Comparison of ENCODE assay signal across 15 cellular contexts in genomic region chr20:50088022-50088421, GRCh38. TPM values are rescaled to one million over a fixed set of nuclear protein-coding genes. Genes with fewer than 3 reads are reported as not detected.
A peak's percentile ranks its signal among the peaks of the same experiment; 100 is the strongest.
DNase-seq lines count a peak whose midpoint lies in the region; ATAC-seq, FAIRE-seq and TF ChIP-seq lines count a peak whose summit lies in the region.
"Had no signal": no experiment of that assay in that cellular context is flagged by ENCODE, and none has a peak within 500 bp of the region (broad histone marks: within the 10 kb centered on the region; RNA-seq: fewer than 3 reads in every experiment).

No MANE protein-coding gene starts in this region.

- H3K79me2 ChIP-seq in HepG2 (ENCODE audit: insufficient read depth, low read length) (peaks cover 40% of the 10 kb centered on the region), parathyroid adenoma (peaks cover 34% of the 10 kb centered on the region)

- no peak overlapping the region for H2AFZ ChIP-seq in HepG2 (ENCODE audit: low read length)
- H2AFZ ChIP-seq in parathyroid adenoma, result no peak overlapping the region

- H3K27ac ChIP-seq in HepG2 (ENCODE audit: extremely low read length, insufficient read depth, low read length) (no peak overlapping the region), right lobe of liver (no peak overlapping the region), epithelial cell of prostate (peak overlapping the region; percentile 60), parathyroid adenoma (peak overlapping the region; percentile 74), stomach (peak overlapping the region in 2 of 5 donors; percentile 1 to 73)

- H3K4me3 ChIP-seq in HepG2 (replicated peaks in 1 of 3; ENCODE audit: insufficient read depth in 1 of 3, low read depth in 2 of 3, low read length in 3 of 3) (no peak overlapping the region), right lobe of liver (no peak overlapping the region), parathyroid adenoma (ENCODE audit: low read depth, low read length) (no peak overlapping the region), stomach (no peak overlapping the region)

- H3K4me1 ChIP-seq in HepG2 (ENCODE audit: insufficient read depth, low read length) (peaks cover 17% of the 10 kb centered on the region), right lobe of liver (peaks cover 0 to 3% (median 0%) of the 10 kb centered on the region in 4 donors), parathyroid adenoma (peaks cover 26% of the 10 kb centered on the region), stomach (peaks cover 15 to 63% (median 30%) of the 10 kb centered on the region in 4 donors)

- POLR2A ChIA-PET in HepG2 (lab: Yijun Ruan, JAX), result interaction anchor here (0.7 kb wide), 1 partner anchor 15 kb away, joined by 4 read pairs; no protein-coding TSS in a partner anchor

- in situ Hi-C loops in HepG2 (cut with HindIII; ENCODE audit: extremely low pct_ligation_motif_present, low pct_unique_long_range_greater_than_20kb), result no loop called here

- 94% methylated on average over 2 of the region's 2 CpGs for WGBS in HepG2 (ENCODE audit: low lambda C conversion rate)
- WGBS in right lobe of liver (ENCODE audit: insufficient coverage, low coverage, low lambda C conversion rate, missing lambda C conversion rate), result 55% methylated on average over 2 of the region's 2 CpGs
- WGBS in stomach, 5 donors, result 36 to 67% (median 46%) methylated on average over 2 of the region's 2 CpGs

- H3K9me3 ChIP-seq in HepG2 (ENCODE audit: low read length) (no peaks in the 10 kb centered on the region), right lobe of liver (no peaks in the 10 kb centered on the region), parathyroid adenoma (ENCODE audit: control insufficient read depth, low read length) (no peaks in the 10 kb centered on the region), stomach (no peaks in the 10 kb centered on the region)

- intact Hi-C loops in HepG2 (cut with micrococcal nuclease; ENCODE audit: unreplicated experiment) (no loop called here), right lobe of liver (cut with DNase I) (no loop called here), stomach (cut with DNase I; ENCODE audit: low total_unique reads) (no loop called here)

- TF ChIP-seq CTCF in HepG2 (CRISPR knock-in tag; IDR thresholded peaks at IDR 0.05) (no peak), right lobe of liver (IDR thresholded peaks at IDR 0.05) (no peak), parathyroid adenoma (IDR thresholded peaks at IDR 0.05) (no peak), stomach (IDR thresholded peaks at IDR 0.05) (no peak)

- no peak for FAIRE-seq in HepG2 (lab: Jason Lieb, UNC)
- FAIRE-seq: GM19239 had no signal

- H3K27me3 ChIP-seq in HepG2 (ENCODE audit: control insufficient read depth in 1 of 2, insufficient read depth in 2 of 2, low read length in 2 of 2), result no peaks in the 10 kb centered on the region
- H3K27me3 ChIP-seq in right lobe of liver, result no peaks in the 10 kb centered on the region
- no peaks in the 10 kb centered on the region for H3K27me3 ChIP-seq in parathyroid adenoma (ENCODE audit: control insufficient read depth, insufficient read depth, low read length)
- no peaks in the 10 kb centered on the region for H3K27me3 ChIP-seq in stomach

- TF ChIP-seq EP300 in HepG2 (IDR thresholded peaks at IDR 0.05; ENCODE audit: low read depth in 2 of 2, low read length in 2 of 2), result no peak
- no peak for TF ChIP-seq EP300 in HepG2 (CRISPR knock-in tag; IDR thresholded peaks at IDR 0.05; ENCODE audit: borderline replicate concordance)
- no peak for TF ChIP-seq EP300 in stomach (IDR thresholded peaks at IDR 0.05)

- H3K36me3 ChIP-seq in HepG2 (replicated peaks in 1 of 2; ENCODE audit: control insufficient read depth in 1 of 2, insufficient read depth in 2 of 2, low read length in 2 of 2) (peaks cover 25 to 48% of the 10 kb centered on the region in 2 experiments), right lobe of liver (peaks cover 0 to 2% (median 0%) of the 10 kb centered on the region in 4 donors), parathyroid adenoma (ENCODE audit: control insufficient read depth, insufficient read depth, low read length) (no peaks in the 10 kb centered on the region), stomach (peaks cover 0 to 53% (median 38%) of the 10 kb centered on the region in 4 donors)

- no peak for TF ChIP-seq RAD21 in HepG2 (CRISPR knock-in tag; IDR thresholded peaks at IDR 0.05)

- TF ChIP-seq POLR2A in HepG2 (IDR thresholded peaks at IDR 0.05; ENCODE audit: insufficient read depth in 1 of 2, low read depth in 2 of 2, low read length in 2 of 2), result no peak
- TF ChIP-seq POLR2A in right lobe of liver (IDR thresholded peaks at IDR 0.05), result no peak
- no peak for TF ChIP-seq POLR2A in stomach (IDR thresholded peaks at IDR 0.05)

- ATAC-seq in HepG2 (no peak), right lobe of liver (no peak)
- ATAC-seq: SK-N-SH treated with all-trans-retinoic acid at 6 μM for 48 hours had no signal

- no TSS peak for BruUV-seq in HepG2 (replicated peaks; lab: Mats Ljungman, UMichigan)

- DNase-seq in HepG2 (ENCODE audit: low spot score) (no peak), right lobe of liver (no peak), epithelial cell of prostate (ENCODE audit: low read depth, low spot score) (no peak), stomach (no peak), RPMI8226 (no peak), H4 (ENCODE audit: low spot score) (no peak)
- DNase-seq: COR-L47; EL; H7; NCI-H187 treated with DMSO at 0.1 percent for 48 hours; NK-92 treated with Interleukin-12 subunit alpha and Interleukin-12 subunit beta, amount 100 ng/mL, for 24 hours; OCI-M1 had no signal

- CTCF ChIA-PET in HepG2 (lab: Yijun Ruan, JAX; ENCODE audit: low intra/inter-chr PET ratio, low total read pairs), result no interaction called here

- H3K4me2 ChIP-seq in HepG2 (ENCODE audit: low read depth, low read length), result no peak overlapping the region
- H3K4me2 ChIP-seq in parathyroid adenoma (ENCODE audit: low read length), result no peak overlapping the region

- H3K9ac ChIP-seq in HepG2 (ENCODE audit: insufficient read depth, low read depth, low read length), result no peak overlapping the region
- H3K9ac ChIP-seq in parathyroid adenoma, result no peak overlapping the region

- H4K20me1 ChIP-seq in HepG2 (ENCODE audit: insufficient read depth, low read length), result peaks cover 22% of the 10 kb centered on the region

TF ChIP-seq in HepG2, 621 proteins besides CTCF, POLR2A, EP300 and RAD21:
- TF ChIP-seq MAFK (conservative IDR thresholded peaks at IDR 0.05 in 1 of 2, IDR thresholded peaks at IDR 0.05 in 1 of 2; ENCODE audit: low read length in 2 of 2) (peak; percentile 41 to 61; a peak in 3 of 4 replicates), MAFF (IDR thresholded peaks at IDR 0.05; ENCODE audit: low read depth, low read length) (peak; percentile 67), REPIN1 (CRISPR knock-in tag; IDR thresholded peaks at IDR 0.05; ENCODE audit: borderline replicate concordance, low read depth) (no peak)
- TF ChIP-seq, protein P1, sequence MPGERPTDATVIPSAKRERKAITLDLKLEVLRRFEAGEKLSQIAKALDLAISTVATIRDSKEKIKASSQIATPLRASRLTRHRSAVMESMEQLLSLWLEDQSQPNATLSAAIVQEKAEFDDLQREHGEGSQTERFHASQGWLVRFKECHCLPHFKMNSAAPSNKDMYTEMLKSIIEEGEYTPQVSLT (CRISPR knock-in tag; IDR thresholded peaks at IDR 0.05; ENCODE audit: borderline replicate concordance, low read depth), result no peak

RNA-seq across cellular contexts. Expression of gene UBE2V1, which starts 24.9 kb away (rescaled TPM):
- total RNA-seq in HepG2 (2016; rRNA removed; fragmentation: Illumina TruSeq; extraction: Trizol) (81.3 and 85.1 TPM in 2 replicates), right lobe of liver (10 to 100 TPM; 38.2 to 49.4 (median 44.3) TPM), stomach (100 to 1,000 TPM in 1 of 5 donors, 10 to 100 TPM in 4; 52.6 to 111 (median 61.8) TPM)
- total RNA-seq in HepG2 (2016; cell fraction: cytosol; rRNA removed; fragmentation: Illumina TruSeq; extraction: Trizol; ENCODE audit: low read depth), result 39.8 and 41.0 TPM in 2 replicates
- total RNA-seq in HepG2 (2016; cell fraction: insoluble cytoplasmic fraction; rRNA removed; fragmentation: Illumina TruSeq; extraction: Trizol), result 75.7 and 82.4 TPM in 2 replicates
- total RNA-seq in HepG2 (2016; cell fraction: membrane; rRNA removed; fragmentation: Illumina TruSeq; extraction: Trizol), result 77.9 and 85.1 TPM in 2 replicates
- total RNA-seq in HepG2 (2016; cell fraction: nucleus; rRNA removed; fragmentation: Illumina TruSeq; extraction: Trizol), result 90.9 and 96.1 TPM in 2 replicates
- polyA plus RNA-seq in HepG2 (2011; rRNA removed) (102 and 132 TPM in 2 replicates), stomach (10 to 100 TPM; 64.7 to 90.3 (median 80.3) TPM)
- 86.6 and 115 TPM in 2 replicates for polyA plus RNA-seq in HepG2 (2011; cell fraction: cytosol; rRNA removed)
- 112 and 127 TPM in 2 replicates for polyA plus RNA-seq in HepG2 (2011; cell fraction: nucleus; rRNA removed)
- 131 and 175 TPM in 2 replicates for polyA plus RNA-seq in HepG2 (2012)
- polyA plus RNA-seq in HepG2 (2016; cell fraction: cytosol; fragmentation: Illumina TruSeq; extraction: Trizol; ENCODE audit: low read depth), result 88.5 and 88.7 TPM in 2 replicates
- polyA plus RNA-seq in HepG2 (2016; cell fraction: insoluble cytoplasmic fraction; fragmentation: Illumina TruSeq; extraction: Trizol; ENCODE audit: low read depth), result 203 and 260 TPM in 2 replicates
- 179 and 185 TPM in 2 replicates for polyA plus RNA-seq in HepG2 (2016; cell fraction: membrane; fragmentation: Illumina TruSeq; extraction: Trizol; ENCODE audit: low read depth)
- 152 and 171 TPM in 2 replicates for polyA plus RNA-seq in HepG2 (2016; cell fraction: nucleus; fragmentation: Illumina TruSeq; extraction: Trizol; ENCODE audit: insufficient read depth, low read depth)
- 54.3 and 62.1 TPM in 2 replicates for polyA minus RNA-seq in HepG2 (2011; rRNA and poly(A)+ RNA removed; ENCODE audit: low replicate concordance)
- 50.5 and 51.3 TPM in 2 replicates for polyA minus RNA-seq in HepG2 (2011; cell fraction: cytosol; rRNA and poly(A)+ RNA removed)
- polyA minus RNA-seq in HepG2 (2011; cell fraction: nucleus; rRNA and poly(A)+ RNA removed), result 273 and 299 TPM in 2 replicates
- 28.9 and 81.7 TPM in 2 replicates for total RNA-seq in H4 (2014; rRNA removed; shearing (Covaris generic))

Comparison
In these comparisons a context has a peak if more than half of its experiments do, and no peak if none do; other contexts are left out.
1. H3K27ac ChIP-seq: peak in epithelial cell of prostate (single experiment) and parathyroid adenoma (single experiment); none in HepG2 (single experiment) and right lobe of liver (0 of 3).